In genomic region chr5:176364765-176365662, GRCh38 we compare ENCODE assay signal across 8 cellular contexts. TPM values are rescaled to one million over a fixed set of nuclear protein-coding genes. Genes with fewer than 3 reads are reported as not detected.
DNase-seq lines count a peak whose midpoint lies in the region; ATAC-seq, FAIRE-seq and TF ChIP-seq lines count a peak whose summit lies in the region.

A gene with protein sequence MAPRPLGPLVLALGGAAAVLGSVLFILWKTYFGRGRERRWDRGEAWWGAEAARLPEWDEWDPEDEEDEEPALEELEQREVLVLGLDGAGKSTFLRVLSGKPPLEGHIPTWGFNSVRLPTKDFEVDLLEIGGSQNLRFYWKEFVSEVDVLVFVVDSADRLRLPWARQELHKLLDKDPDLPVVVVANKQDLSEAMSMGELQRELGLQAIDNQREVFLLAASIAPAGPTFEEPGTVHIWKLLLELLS (plus strand): TSS chr5:176365487. CDS start chr5:176365564, 77 bp downstream.

- H3K4me3 ChIP-seq in WERI-Rb-1 (ENCODE audit: low read depth, low read length) (peak within 1 kb of the TSS; percentile 82), bronchial epithelial cell (ENCODE audit: low read depth, low read length) (peak within 1 kb of the TSS; percentile 70), spleen (peak within 1 kb of the TSS; percentile 65 to 96 (median 80))

- WGBS in spleen, 5 donors: 10 to 30% (median 13%) methylated on average over 22 to 68 of the region's 68 CpGs

- H3K27ac ChIP-seq in WERI-Rb-1: no peak within 1 kb of the TSS
- peak within 1 kb of the TSS; percentile 42 to 77 (median 62) for H3K27ac ChIP-seq in spleen

- peaks cover 6% of the 10 kb centered on the region for H3K36me3 ChIP-seq in WERI-Rb-1
- peaks cover 5% of the 10 kb centered on the region for H3K36me3 ChIP-seq in bronchial epithelial cell (ENCODE audit: control insufficient read depth, insufficient read depth, low read length)
- peaks cover 0 to 21% (median 0%) of the 10 kb centered on the region in 6 donors for H3K36me3 ChIP-seq in spleen

- H3K9me3 ChIP-seq in WERI-Rb-1 (ENCODE audit: severe bottlenecking): no peaks in the 10 kb centered on the region
- H3K9me3 ChIP-seq in spleen: no peaks in the 10 kb centered on the region

- TF ChIP-seq POLR2A in GM12892 (IDR thresholded peaks at IDR 0.05; ENCODE audit: low read depth, low read length) (peak; percentile 40; the same call in 1 of the 2 replicates), spleen (IDR thresholded peaks at IDR 0.05) (no peak)

- TF ChIP-seq CTCF in WERI-Rb-1 (IDR thresholded peaks at IDR 0.05; ENCODE audit: low read depth, low read length) (no peak), bronchial epithelial cell (IDR thresholded peaks at IDR 0.05; ENCODE audit: insufficient read depth, low read length, severe bottlenecking) (no peak), spleen (IDR thresholded peaks at IDR 0.05 in 8 of 11, conservative IDR thresholded peaks at IDR 0.05 in 3 of 11) (no peak)

- FAIRE-seq in GM12892 (lab: Jason Lieb, UNC) (peak; percentile 99), bronchial epithelial cell (lab: Jason Lieb, UNC) (no peak)

- DNase-seq in GM12892 (ENCODE audit: insufficient read length) (peak; percentile 69), WERI-Rb-1 (peak; percentile 57), bronchial epithelial cell (ENCODE audit: low read depth) (peak; percentile 7), islet precursor cell (peak; percentile 66), spleen (peak; percentile 89), NCI-H128 (lab: John Stamatoyannopoulos, UW; ENCODE audit: unreplicated experiment) (no peak)

- H3K27me3 ChIP-seq in WERI-Rb-1 (ENCODE audit: insufficient read depth, low read depth, severe bottlenecking) (no peaks in the 10 kb centered on the region), bronchial epithelial cell (ENCODE audit: control insufficient read depth, insufficient read depth, low read length) (no peaks in the 10 kb centered on the region), spleen (replicated peaks in 1 of 7) (peaks cover 0 to 18% (median 0%) of the 10 kb centered on the region in 7 donors)

- H3K4me1 ChIP-seq in spleen: peaks cover 16 to 53% (median 38%) of the 10 kb centered on the region in 6 donors

- intact Hi-C loops in spleen (cut with DNase I; ENCODE audit: low total_unique reads): no loop called here

- ATAC-seq in HG03066 (IDR thresholded peaks at IDR 0.05; ENCODE audit: low read depth, unreplicated experiment) (peak; percentile 35), GM21381 (IDR thresholded peaks at IDR 0.05; ENCODE audit: unreplicated experiment) (no peak)

RNA-seq across cellular contexts. Expression of the gene that starts here (rescaled TPM):
- polyA plus RNA-seq in GM12892 (2012; ENCODE audit: missing spikeins): 5.7 TPM
- total RNA-seq in bronchial epithelial cell (4.2 and 5.2 TPM in 2 replicates), spleen (10 to 100 TPM in 3 of 7 donors, 1 to 10 TPM in 4; 4.7 to 17.8 (median 9.0) TPM)
- polyA plus RNA-seq in spleen: 1 to 10 TPM; 1.6 to 4.0 (median 2.6) TPM
